ENCODE assay signal across 22 cellular contexts in the genomic region with DNA sequence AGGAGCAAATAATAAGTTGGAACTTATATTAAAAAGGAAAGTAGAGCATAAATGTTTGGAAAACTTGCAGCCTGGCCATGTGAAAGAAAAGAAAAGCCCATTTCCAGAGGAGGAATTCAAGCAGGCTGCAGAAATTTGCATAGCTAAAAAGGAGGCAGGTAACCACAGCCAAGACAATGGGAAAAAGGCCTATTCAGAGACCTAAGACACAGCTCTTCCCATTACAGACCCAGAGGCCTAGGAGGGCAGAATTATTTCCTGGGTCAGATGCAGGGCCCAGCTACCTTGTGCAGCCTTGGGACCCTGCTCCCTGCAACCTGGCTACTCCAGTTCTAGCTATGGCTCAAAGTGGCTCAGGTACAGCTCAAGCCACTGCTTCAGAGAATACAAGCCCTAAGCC.
"Had no signal": no experiment of that assay in that cellular context is flagged by ENCODE, and none has a peak within 500 bp of the region (broad histone marks: within the 10 kb centered on the region; RNA-seq: fewer than 3 reads in every experiment).

No MANE protein-coding gene starts in this region.

- H3K27ac ChIP-seq: RWPE1 had no signal

- H3K4me3 ChIP-seq: MG63 had no signal

- H3K9me3 ChIP-seq: MG63, SK-N-SH had no signal

- H3K4me2 ChIP-seq: SK-N-SH had no signal

- DNase-seq: IMR-90, Karpas-422, KG1, MG63, NCI-H1092, NCI-H1105 treated with DMSO at 0.1 percent for 48 hours, NCI-H1436, NCI-H187, NCI-H2029, NCI-H2081 treated with DMSO at 0.1 percent for 48 hours, NCI-H2171, NCI-H226, NCI-H446, NCI-H510A, NCI-H524 treated with DMSO at 0.1 percent for 48 hours, NCI-H69, NCI-H774, SHP77, SK-N-SH, SW 1271 had no signal

- H3K36me3 ChIP-seq: MG63 had no signal

- H3K27me3 ChIP-seq: MG63 had no signal

- H3K9me2 ChIP-seq: SK-N-SH had no signal

- ATAC-seq: HepG2 had no signal
